Comparison of ENCODE assay signal across 21 cellular contexts in the genomic region with DNA sequence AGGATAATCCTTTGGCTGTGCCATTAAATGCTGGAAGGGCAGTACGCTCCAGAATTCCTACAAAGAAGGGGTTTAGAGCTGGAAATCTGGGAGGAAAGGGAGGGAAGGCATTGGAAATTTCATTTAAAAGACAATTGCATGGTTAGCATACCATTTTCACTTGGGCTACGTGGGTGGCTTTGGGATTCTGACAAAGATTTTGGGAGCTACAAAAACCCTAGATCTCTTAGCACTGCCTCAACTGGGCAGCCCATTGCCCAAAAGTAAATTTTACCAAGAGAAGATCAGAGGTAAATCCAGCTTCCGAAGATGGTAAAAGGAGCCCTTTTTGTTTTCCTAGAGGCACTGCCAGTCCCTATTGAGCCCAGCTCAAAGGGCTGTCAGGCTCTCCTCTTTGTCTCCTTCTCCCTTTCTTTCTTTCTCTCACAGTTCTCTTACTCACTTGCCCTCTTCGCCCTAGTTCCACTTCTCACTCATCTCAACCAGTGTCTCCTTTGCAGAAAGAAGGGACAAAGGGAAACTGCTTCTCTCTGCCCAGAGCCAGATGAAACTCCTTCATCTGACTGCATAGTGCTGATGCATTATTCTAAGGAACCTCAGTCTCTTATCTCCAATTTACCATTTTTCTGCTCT.
DNase-seq lines count a peak whose midpoint lies in the region; TF ChIP-seq lines count a peak whose summit lies in the region.
"Had no signal": no experiment of that assay in that cellular context is flagged by ENCODE, and none has a peak within 500 bp of the region (broad histone marks: within the 10 kb centered on the region; RNA-seq: fewer than 3 reads in every experiment).

No MANE protein-coding gene starts in this region.

- no peaks in the 10 kb centered on the region for H3K79me2 ChIP-seq in mammary epithelial cell (ENCODE audit: insufficient read depth, low read length)

- POLR2A ChIA-PET in GM10248 (lab: Yijun Ruan, JAX), result no interaction called here

- no peak overlapping the region for H3K27ac ChIP-seq in mammary epithelial cell (ENCODE audit: insufficient read depth, low read depth, low read length)
- H3K27ac ChIP-seq in breast epithelium, result no peak overlapping the region
- peak overlapping the region; percentile 60 for H3K27ac ChIP-seq in endodermal cell (ENCODE audit: low read depth, low read length)
- H3K27ac ChIP-seq in tibial nerve, result no peak overlapping the region
- H3K27ac ChIP-seq: 22Rv1 had no signal

- CTCF ChIA-PET in mammary epithelial cell (lab: Charles Lee; ENCODE audit: low non-redundant PET) (no interaction called here), GM10248 (lab: Yijun Ruan, JAX) (interaction anchor here (1.1 kb wide), 1 partner anchor 21 kb away, joined by 4 read pairs; no protein-coding TSS in a partner anchor)

- WGBS in mammary epithelial cell (ENCODE audit: low coverage, missing lambda C conversion rate), result 67% methylated on average over 4 of the region's 4 CpGs
- 23 to 35% methylated on average over 2 to 4 of the region's 4 CpGs for WGBS in endodermal cell (ENCODE audit: insufficient coverage in 1 of 2, insufficient read length in 1 of 2), 2 experiments
- WGBS in tibial nerve, 2 donors, result 50 to 64% methylated on average over 4 of the region's 4 CpGs

- H3K4me1 ChIP-seq in mammary epithelial cell (ENCODE audit: insufficient read depth, low read length), result peaks cover 12% of the 10 kb centered on the region
- H3K4me1 ChIP-seq in breast epithelium, result no peaks in the 10 kb centered on the region
- peaks cover 6% of the 10 kb centered on the region for H3K4me1 ChIP-seq in endodermal cell (ENCODE audit: control insufficient read depth, insufficient read depth, low read length)
- no peaks in the 10 kb centered on the region for H3K4me1 ChIP-seq in tibial nerve

- DNase-seq in mammary epithelial cell, result no peak
- DNase-seq in breast epithelium (ENCODE audit: low spot score in 2 of 2), result no peak
- peak; percentile 70 for DNase-seq in endodermal cell
- peak; percentile 47 for DNase-seq in iPS-NIHi11 (ENCODE audit: low spot score)
- no peak for DNase-seq in tibial nerve (ENCODE audit: low spot score in 2 of 2)
- no peak for DNase-seq in T-helper 2 cell
- no peak for DNase-seq in GM10248 (ENCODE audit: extremely low spot score)
- DNase-seq in chondrocyte (ENCODE audit: low spot score), result no peak
- DNase-seq: Caco-2; CD4-positive, CD25-positive, alpha-beta regulatory T cell; EL; HFFc6; Kasumi-1; MM.1S; NCI-H1092 treated with DMSO at 0.1 percent for 48 hours; NCI-H1694; NCI-H510A treated with DMSO at 0.1 percent for 48 hours; NCI-H82 had no signal

- H3K27ac Mint-ChIP-seq in endodermal cell (no peak overlapping the region), chondrocyte (ENCODE audit: unreplicated experiment) (no peak overlapping the region)
- H3K27ac Mint-ChIP-seq: B cell; CD4-positive, CD25-positive, alpha-beta regulatory T cell; HFFc6; IgD-negative memory B cell had no signal

- H3K36me3 Mint-ChIP-seq in endodermal cell (ENCODE audit: low read depth) (no peaks in the 10 kb centered on the region), chondrocyte (ENCODE audit: low read depth) (no peaks in the 10 kb centered on the region)
- H3K36me3 Mint-ChIP-seq: CD4-positive, CD25-positive, alpha-beta regulatory T cell; IgD-negative memory B cell had no signal

- in situ Hi-C loops in mammary epithelial cell (cut with MboI; ENCODE audit: low sequenced_read_pairs in 2 of 2), result no loop called here

- TF ChIP-seq EP300 in tibial nerve (IDR thresholded peaks at IDR 0.05), result no peak

- H3K9me3 Mint-ChIP-seq in endodermal cell (no peaks in the 10 kb centered on the region), chondrocyte (ENCODE audit: low read depth) (no peaks in the 10 kb centered on the region)
- H3K9me3 Mint-ChIP-seq: HFFc6 had no signal

- BruUV-seq in mammary epithelial cell (replicated peaks; lab: Mats Ljungman, UMichigan), result no TSS peak

- TF ChIP-seq POLR2A in breast epithelium (IDR thresholded peaks at IDR 0.05) (no peak), tibial nerve (IDR thresholded peaks at IDR 0.05) (no peak)

- no peak overlapping the region for H3K4me3 ChIP-seq in mammary epithelial cell (replicated peaks in 1 of 3; ENCODE audit: insufficient read depth in 1 of 3, low read depth in 2 of 3, low read length in 3 of 3)
- H3K4me3 ChIP-seq in breast epithelium, result no peak overlapping the region
- no peak overlapping the region for H3K4me3 ChIP-seq in endodermal cell (ENCODE audit: low read length)
- no peak overlapping the region for H3K4me3 ChIP-seq in tibial nerve

- H3K4me2 ChIP-seq in mammary epithelial cell (ENCODE audit: insufficient read depth, low read depth, low read length), result no peak overlapping the region

- peaks cover 19% of the 10 kb centered on the region for H3K4me1 Mint-ChIP-seq in endodermal cell
- no peaks in the 10 kb centered on the region for H3K4me1 Mint-ChIP-seq in chondrocyte (ENCODE audit: low read depth)
- H3K4me1 Mint-ChIP-seq: B cell; CD4-positive, CD25-positive, alpha-beta regulatory T cell; IgD-negative memory B cell had no signal

- H3K9ac ChIP-seq in mammary epithelial cell (ENCODE audit: insufficient read depth, low read length) (no peak overlapping the region), endodermal cell (ENCODE audit: extremely low read depth, low read length, poor library complexity, severe bottlenecking) (no peak overlapping the region)

- H3K27me3 Mint-ChIP-seq in endodermal cell (ENCODE audit: insufficient read depth) (peaks cover 18% of the 10 kb centered on the region), chondrocyte (ENCODE audit: low read depth) (no peaks in the 10 kb centered on the region)
- H3K27me3 Mint-ChIP-seq: B cell; CD4-positive, CD25-positive, alpha-beta regulatory T cell; IgD-negative memory B cell had no signal

- H3K4me3 Mint-ChIP-seq in endodermal cell (no peak overlapping the region), chondrocyte (ENCODE audit: unreplicated experiment) (no peak overlapping the region)
- H3K4me3 Mint-ChIP-seq: B cell; CD4-positive, CD25-positive, alpha-beta regulatory T cell; HFFc6; IgD-negative memory B cell had no signal

- H4K20me1 ChIP-seq in mammary epithelial cell (ENCODE audit: insufficient read depth, low read length), result no peaks in the 10 kb centered on the region

- intact Hi-C loops in mammary epithelial cell (cut with micrococcal nuclease) (no loop called here), breast epithelium (cut with DNase I; ENCODE audit: low total_unique reads) (no loop called here)

- H3K36me3 ChIP-seq in mammary epithelial cell (ENCODE audit: insufficient read depth, low read length) (no peaks in the 10 kb centered on the region), breast epithelium (no peaks in the 10 kb centered on the region), endodermal cell (ENCODE audit: control insufficient read depth, insufficient read depth, low read length) (no peaks in the 10 kb centered on the region), tibial nerve (no peaks in the 10 kb centered on the region)

- dilution Hi-C loops in mammary epithelial cell (cut with HindIII; ENCODE audit: low sequenced_read_pairs), result no loop called here

- H2AFZ ChIP-seq in mammary epithelial cell (ENCODE audit: low read depth, low read length), result peak overlapping the region; percentile 59

- no peaks in the 10 kb centered on the region for H3K27me3 ChIP-seq in mammary epithelial cell (ENCODE audit: insufficient read depth, low read length)
- no peaks in the 10 kb centered on the region for H3K27me3 ChIP-seq in breast epithelium
- peaks cover 43% of the 10 kb centered on the region for H3K27me3 ChIP-seq in endodermal cell (ENCODE audit: control insufficient read depth, insufficient read depth, low read length, poor library complexity, severe bottlenecking)
- no peaks in the 10 kb centered on the region for H3K27me3 ChIP-seq in tibial nerve

- TF ChIP-seq CTCF in mammary epithelial cell (conservative IDR thresholded peaks at IDR 0.05 in 1 of 2, IDR thresholded peaks at IDR 0.05 in 1 of 2; ENCODE audit: extremely low read depth in 1 of 2, insufficient read depth in 1 of 2, low read depth in 1 of 2, low read length in 2 of 2) (no peak), breast epithelium (IDR thresholded peaks at IDR 0.05) (no peak), endodermal cell (conservative IDR thresholded peaks at IDR 0.05) (no peak), tibial nerve (IDR thresholded peaks at IDR 0.05) (no peak), GM10248 (IDR thresholded peaks at IDR 0.05; ENCODE audit: control extremely low read depth, extremely low read depth, low read depth, missing control alignments) (no peak), chondrocyte (IDR thresholded peaks at IDR 0.05) (no peak)

- H3K9me3 ChIP-seq in mammary epithelial cell (replicated peaks; ENCODE audit: insufficient read depth, low read length) (no peaks in the 10 kb centered on the region), breast epithelium (no peaks in the 10 kb centered on the region), endodermal cell (ENCODE audit: control insufficient read depth, low read length) (no peaks in the 10 kb centered on the region), tibial nerve (no peaks in the 10 kb centered on the region)
- H3K9me3 ChIP-seq: Caco-2 had no signal

Comparison
In these comparisons a context has a peak if more than half of its experiments do, and no peak if none do; other contexts are left out.
1. DNase-seq: peak in endodermal cell (single experiment) and iPS-NIHi11 (single experiment); none in mammary epithelial cell (single experiment), breast epithelium (0 of 2), tibial nerve (0 of 2), T-helper 2 cell (0 of 5), GM10248 (single experiment) and chondrocyte (single experiment).